22 cellular contexts compared by ENCODE assay signal in the genomic region with DNA sequence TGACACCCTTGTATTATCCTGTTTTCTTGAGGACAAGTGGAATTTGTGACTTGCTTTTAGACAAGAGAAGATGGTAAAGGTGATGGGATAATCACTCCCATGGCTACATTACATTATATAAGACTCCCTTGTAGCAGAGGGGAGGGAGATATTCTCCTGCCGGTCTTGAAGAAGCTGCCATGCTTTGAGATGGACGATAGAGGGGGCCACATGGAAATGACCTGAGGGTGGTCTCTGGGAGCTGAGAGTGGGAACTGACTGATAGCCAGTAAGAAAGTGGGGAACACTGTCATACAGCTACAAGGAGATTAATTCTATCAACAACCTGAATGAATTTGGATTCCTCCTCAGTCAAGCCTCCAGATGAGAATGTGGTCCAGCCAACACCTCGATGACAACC.
DNase-seq lines count a peak whose midpoint lies in the region; ATAC-seq and TF ChIP-seq lines count a peak whose summit lies in the region.
"Had no signal": no experiment of that assay in that cellular context is flagged by ENCODE, and none has a peak within 500 bp of the region (broad histone marks: within the 10 kb centered on the region; RNA-seq: fewer than 3 reads in every experiment).

No MANE protein-coding gene starts in this region.

- H3K9me3 Mint-ChIP-seq in GM23338 (no peaks in the 10 kb centered on the region), endothelial cell (ENCODE audit: unreplicated experiment) (no peaks in the 10 kb centered on the region)
- H3K9me3 Mint-ChIP-seq: CD8-positive, alpha-beta T cell had no signal

- H3K36me3 Mint-ChIP-seq in GM23338 (ENCODE audit: low read depth) (no peaks in the 10 kb centered on the region), endothelial cell (ENCODE audit: low read depth, unreplicated experiment) (no peaks in the 10 kb centered on the region)
- H3K36me3 Mint-ChIP-seq: CD8-positive, alpha-beta T cell had no signal

- H3K4me1 ChIP-seq in GM23338 (ENCODE audit: insufficient read depth) = no peaks in the 10 kb centered on the region
- no peaks in the 10 kb centered on the region for H3K4me1 ChIP-seq in OCI-LY7 (ENCODE audit: insufficient read depth, low read length, poor library complexity, severe bottlenecking)

- H4K20me1 ChIP-seq in GM23338 (replicated peaks; ENCODE audit: insufficient read depth) = no peaks in the 10 kb centered on the region
- no peaks in the 10 kb centered on the region for H4K20me1 ChIP-seq in OCI-LY7 (ENCODE audit: insufficient read depth, low read length)

- DNase-seq in GM23338 (ENCODE audit: low spot score) = peak; percentile 61
- DNase-seq in OCI-LY7 (ENCODE audit: low spot score) = no peak
- no peak for DNase-seq in endothelial cell (ENCODE audit: low spot score)
- peak; percentile 22 for DNase-seq in islet precursor cell
- DNase-seq in posterior cingulate gyrus = no peak
- no peak for DNase-seq in DMS153 (lab: John Stamatoyannopoulos, UW)
- DNase-seq: 8988T; AML-193; C1 segment of cervical spinal cord; CD8-positive, alpha-beta T cell; KG1; NCI-H1105; NCI-H2029 treated with DMSO at 0.1 percent for 48 hours; NCI-H2171; NCI-H345; NCI-H524; NCI-H774; PC-3; RPMI8226; SHP77; SK-N-SH had no signal

- H3K27me3 ChIP-seq in GM23338 (ENCODE audit: insufficient read depth) = no peaks in the 10 kb centered on the region

- H3K4me3 Mint-ChIP-seq in GM23338 (no peak overlapping the region), endothelial cell (ENCODE audit: unreplicated experiment) (no peak overlapping the region)
- H3K4me3 Mint-ChIP-seq: CD8-positive, alpha-beta T cell had no signal

- H3K4me2 ChIP-seq in GM23338 (no peak overlapping the region), OCI-LY7 (ENCODE audit: low read length) (no peak overlapping the region)
- H3K4me2 ChIP-seq: SK-N-SH had no signal

- H3K79me2 ChIP-seq in GM23338 (replicated peaks; ENCODE audit: insufficient read depth) (no peaks in the 10 kb centered on the region), OCI-LY7 (ENCODE audit: insufficient read depth, low read depth, low read length) (no peaks in the 10 kb centered on the region)

- POLR2A ChIA-PET in OCI-LY7 (lab: Charles Lee) = no interaction called here

- H3K27me3 Mint-ChIP-seq in GM23338 (ENCODE audit: insufficient read depth, low read depth, poor library complexity) (peaks cover 2% of the 10 kb centered on the region), endothelial cell (ENCODE audit: unreplicated experiment) (no peaks in the 10 kb centered on the region)

- no peaks in the 10 kb centered on the region; the same call in 2 of the 3 replicates for H3K4me1 Mint-ChIP-seq in GM23338
- H3K4me1 Mint-ChIP-seq in endothelial cell (ENCODE audit: unreplicated experiment) = no peaks in the 10 kb centered on the region

- H3K27ac ChIP-seq in GM23338 (ENCODE audit: low read depth) = no peak overlapping the region
- no peak overlapping the region for H3K27ac ChIP-seq in OCI-LY7 (ENCODE audit: low read depth, low read length, poor library complexity, severe bottlenecking)

- ATAC-seq in GM23338 (peak; percentile 70), GM21529 (IDR thresholded peaks at IDR 0.05; ENCODE audit: unreplicated experiment) (no peak)
- ATAC-seq: CD8-positive, alpha-beta T cell; PC-3 had no signal

- TF ChIP-seq CTCF in GM23338 (conservative IDR thresholded peaks at IDR 0.05; ENCODE audit: low read depth in 2 of 2) (peak; percentile 59 to 65), OCI-LY7 (conservative IDR thresholded peaks at IDR 0.05; ENCODE audit: low read length) (0 out of 2 replicates have a peak, but pooled peaks have one; percentile 17), endothelial cell (IDR thresholded peaks at IDR 0.05; ENCODE audit: unreplicated experiment) (peak; percentile 26)

- no peak overlapping the region for H3K27ac Mint-ChIP-seq in GM23338
- H3K27ac Mint-ChIP-seq in endothelial cell (ENCODE audit: unreplicated experiment) = no peak overlapping the region
- H3K27ac Mint-ChIP-seq: CD8-positive, alpha-beta T cell had no signal

- no peaks in the 10 kb centered on the region for H3K9me3 ChIP-seq in OCI-LY7 (ENCODE audit: low read length)
- H3K9me3 ChIP-seq: SK-N-SH had no signal

- H3K9me2 ChIP-seq in GM23338 (ENCODE audit: insufficient read depth) = no peaks in the 10 kb centered on the region
- no peaks in the 10 kb centered on the region for H3K9me2 ChIP-seq in OCI-LY7 (ENCODE audit: insufficient read depth, low read length)
- H3K9me2 ChIP-seq: SK-N-SH had no signal

- intact Hi-C loops in OCI-LY7 (cut with micrococcal nuclease; ENCODE audit: unreplicated experiment) = no loop called here
- intact Hi-C loops in posterior cingulate gyrus (cut with DNase I) = no loop called here

- CTCF ChIA-PET in OCI-LY7 (lab: Charles Lee; ENCODE audit: unreplicated experiment) = no interaction called here

- H2AFZ ChIP-seq in GM23338 (no peak overlapping the region), OCI-LY7 (ENCODE audit: low read length) (no peak overlapping the region)

- BruUV-seq in OCI-LY7 (replicated peaks; lab: Mats Ljungman, UMichigan) = no TSS peak

- H3K4me3 ChIP-seq in GM23338 (no peak overlapping the region), OCI-LY7 (ENCODE audit: low read depth, low read length, poor library complexity, severe bottlenecking) (no peak overlapping the region)

- no peaks in the 10 kb centered on the region for H3F3A ChIP-seq in GM23338 (replicated peaks; ENCODE audit: low read depth)

- H3K36me3 ChIP-seq in GM23338 (ENCODE audit: insufficient read depth) (no peaks in the 10 kb centered on the region), OCI-LY7 (ENCODE audit: insufficient read depth, low read length) (no peaks in the 10 kb centered on the region)

TF ChIP-seq in GM23338, 12 proteins besides CTCF, POLR2A, EP300 and RAD21:
- TF ChIP-seq CREB1 (CRISPR knock-in tag; IDR thresholded peaks at IDR 0.05; ENCODE audit: low read depth) = no peak
- TF ChIP-seq, protein P1, sequence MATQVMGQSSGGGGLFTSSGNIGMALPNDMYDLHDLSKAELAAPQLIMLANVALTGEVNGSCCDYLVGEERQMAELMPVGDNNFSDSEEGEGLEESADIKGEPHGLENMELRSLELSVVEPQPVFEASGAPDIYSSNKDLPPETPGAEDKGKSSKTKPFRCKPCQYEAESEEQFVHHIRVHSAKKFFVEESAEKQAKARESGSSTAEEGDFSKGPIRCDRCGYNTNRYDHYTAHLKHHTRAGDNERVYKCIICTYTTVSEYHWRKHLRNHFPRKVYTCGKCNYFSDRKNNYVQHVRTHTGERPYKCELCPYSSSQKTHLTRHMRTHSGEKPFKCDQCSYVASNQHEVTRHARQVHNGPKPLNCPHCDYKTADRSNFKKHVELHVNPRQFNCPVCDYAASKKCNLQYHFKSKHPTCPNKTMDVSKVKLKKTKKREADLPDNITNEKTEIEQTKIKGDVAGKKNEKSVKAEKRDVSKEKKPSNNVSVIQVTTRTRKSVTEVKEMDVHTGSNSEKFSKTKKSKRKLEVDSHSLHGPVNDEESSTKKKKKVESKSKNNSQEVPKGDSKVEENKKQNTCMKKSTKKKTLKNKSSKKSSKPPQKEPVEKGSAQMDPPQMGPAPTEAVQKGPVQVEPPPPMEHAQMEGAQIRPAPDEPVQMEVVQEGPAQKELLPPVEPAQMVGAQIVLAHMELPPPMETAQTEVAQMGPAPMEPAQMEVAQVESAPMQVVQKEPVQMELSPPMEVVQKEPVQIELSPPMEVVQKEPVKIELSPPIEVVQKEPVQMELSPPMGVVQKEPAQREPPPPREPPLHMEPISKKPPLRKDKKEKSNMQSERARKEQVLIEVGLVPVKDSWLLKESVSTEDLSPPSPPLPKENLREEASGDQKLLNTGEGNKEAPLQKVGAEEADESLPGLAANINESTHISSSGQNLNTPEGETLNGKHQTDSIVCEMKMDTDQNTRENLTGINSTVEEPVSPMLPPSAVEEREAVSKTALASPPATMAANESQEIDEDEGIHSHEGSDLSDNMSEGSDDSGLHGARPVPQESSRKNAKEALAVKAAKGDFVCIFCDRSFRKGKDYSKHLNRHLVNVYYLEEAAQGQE (IDR thresholded peaks at IDR 0.05; ENCODE audit: unreplicated experiment) = no peak
- TF ChIP-seq NANOG (IDR thresholded peaks at IDR 0.05; ENCODE audit: borderline replicate concordance) = no peak
- no peak for TF ChIP-seq POLR2AphosphoS5 (IDR thresholded peaks at IDR 0.05; ENCODE audit: low read depth)
- no peak for TF ChIP-seq STAT1 (IDR thresholded peaks at IDR 0.05; ENCODE audit: unreplicated experiment)
- no peak for TF ChIP-seq ZNF331 (CRISPR knock-in tag; IDR thresholded peaks at IDR 0.05; ENCODE audit: low read depth)
- TF ChIP-seq, protein P2, sequence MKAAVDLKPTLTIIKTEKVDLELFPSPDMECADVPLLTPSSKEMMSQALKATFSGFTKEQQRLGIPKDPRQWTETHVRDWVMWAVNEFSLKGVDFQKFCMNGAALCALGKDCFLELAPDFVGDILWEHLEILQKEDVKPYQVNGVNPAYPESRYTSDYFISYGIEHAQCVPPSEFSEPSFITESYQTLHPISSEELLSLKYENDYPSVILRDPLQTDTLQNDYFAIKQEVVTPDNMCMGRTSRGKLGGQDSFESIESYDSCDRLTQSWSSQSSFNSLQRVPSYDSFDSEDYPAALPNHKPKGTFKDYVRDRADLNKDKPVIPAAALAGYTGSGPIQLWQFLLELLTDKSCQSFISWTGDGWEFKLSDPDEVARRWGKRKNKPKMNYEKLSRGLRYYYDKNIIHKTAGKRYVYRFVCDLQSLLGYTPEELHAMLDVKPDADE (IDR thresholded peaks at IDR 0.05) = no peak

Comparison
In these comparisons a context has a peak if more than half of its experiments do, and no peak if none do; other contexts are left out.
1. DNase-seq: peak in GM23338 (single experiment) and islet precursor cell (single experiment); none in OCI-LY7 (single experiment), endothelial cell (single experiment), posterior cingulate gyrus (0 of 10) and DMS153 (single experiment).
2. Peak in every context shown above with its lines, with median percentiles within 50 percentile points of each other: CTCF ChIP-seq.